ENCODE assay signal across 26 cellular contexts in the genomic region with DNA sequence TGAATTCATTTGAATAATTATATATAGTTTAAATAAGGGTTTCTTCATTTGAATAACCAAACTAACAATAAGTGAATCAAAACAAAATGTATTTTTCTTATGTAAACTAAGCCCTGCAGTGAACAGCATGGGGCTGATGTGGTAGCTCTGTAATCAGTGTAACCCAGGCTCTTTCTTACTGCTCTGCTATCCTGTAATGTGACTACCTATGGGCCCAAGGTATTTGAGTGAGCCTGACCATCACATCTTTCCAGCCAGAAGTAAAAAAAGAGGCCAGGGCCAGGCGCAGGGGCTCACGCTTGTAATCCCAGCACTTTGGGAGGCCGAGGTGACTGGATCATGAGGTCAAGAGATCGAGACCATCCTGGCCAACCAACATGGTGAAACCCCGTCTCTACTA.
"Had no signal": no experiment of that assay in that cellular context is flagged by ENCODE, and none has a peak within 500 bp of the region (broad histone marks: within the 10 kb centered on the region; RNA-seq: fewer than 3 reads in every experiment).

No MANE protein-coding gene starts in this region.

- H2AFZ ChIP-seq: parathyroid adenoma had no signal

- H3K9me3 ChIP-seq: esophagus squamous epithelium, gastroesophageal sphincter, left lung, lower lobe of right lung, prostate gland, right lobe of liver, spleen, testis, tibial nerve, upper lobe of right lung, vagina had no signal

- H3K27me3 ChIP-seq: esophagus squamous epithelium, gastroesophageal sphincter, left lung, right lobe of liver, spleen, testis, tibial nerve, upper lobe of right lung, vagina had no signal

- H3K27ac ChIP-seq: epithelial cell of prostate, esophagus squamous epithelium, gastroesophageal sphincter, left lung, lower lobe of right lung, parathyroid adenoma, prostate gland, right lobe of liver, spleen, testis, tibial nerve, upper lobe of right lung, vagina had no signal

- DNase-seq: effector memory CD4-positive, alpha-beta T cell; esophagus squamous epithelium; foreskin fibroblast; glutamatergic neuron; islet precursor cell; left lung; lower lobe of right lung; mesenchymal stem cell; naive B cell; nephron progenitor cell; retina; right lobe of liver; spleen; stimulated activated CD4-positive, alpha-beta T cell treated with anti-CD3 and anti-CD28 coated beads, Interleukin-15, amount 100 ng/mL, for 24 hours; stimulated activated CD4-positive, alpha-beta T cell treated with anti-CD3 and anti-CD28 coated beads, Interleukin-1b, Interleukin-23, amount 100 ng/mL, for 48 hours; stimulated activated CD4-positive, alpha-beta T cell treated with anti-CD3 and anti-CD28 coated beads, Interleukin-4, amount 100 ng/mL, for 4 hours; stimulated activated naive B cell treated with anti-CD40 and anti-IgM and Interleukin-4, amounts not matched to agents 10 μg/mL and 1 μg/mL and 100 μg/mL, for 72 hours; stimulated activated naive CD8-positive, alpha-beta T cell treated with anti-CD3 and anti-CD28 coated beads, Interleukin-15, amount 100 ng/mL, for 72 hours; testis; upper lobe of right lung had no signal

- H3K79me2 ChIP-seq: parathyroid adenoma had no signal

- H3K4me3 ChIP-seq: esophagus squamous epithelium, gastroesophageal sphincter, left lung, lower lobe of right lung, prostate gland, right lobe of liver, spleen, testis, tibial nerve, upper lobe of right lung, vagina had no signal

- H3K4me1 ChIP-seq: left lung, lower lobe of right lung, parathyroid adenoma, prostate gland, right lobe of liver, spleen, testis, upper lobe of right lung, vagina had no signal

- H3K36me3 ChIP-seq: esophagus squamous epithelium, gastroesophageal sphincter, left lung, lower lobe of right lung, prostate gland, right lobe of liver, spleen, tibial nerve, upper lobe of right lung, vagina had no signal

- H3K9ac ChIP-seq: parathyroid adenoma had no signal

- ATAC-seq: gastroesophageal sphincter; left lung; lower lobe of right lung; right lobe of liver; stimulated activated naive B cell treated with anti-CD40 and anti-IgM and Interleukin-4, amounts not matched to agents 10 μg/mL and 1 μg/mL and 100 μg/mL, for 72 hours; stimulated activated naive CD8-positive, alpha-beta T cell treated with anti-CD3 and anti-CD28 coated beads, Interleukin-15, amount 100 ng/mL, for 72 hours; upper lobe of right lung had no signal
